In genomic region chr22:35276019-35276418, GRCh38 we compare ENCODE assay signal across 2 cellular contexts.
TF ChIP-seq lines count a peak whose summit lies in the region.

No MANE protein-coding gene starts in this region.

TF ChIP-seq in IMR-90, 13 proteins besides CTCF, POLR2A, EP300 and RAD21 (continued from another document):
- no peak for TF ChIP-seq USF2 (IDR thresholded peaks at IDR 0.05; ENCODE audit: low read depth, low read length)
- TF ChIP-seq RFX5 (IDR thresholded peaks at IDR 0.05; ENCODE audit: low read depth, low read length), result no peak
- TF ChIP-seq, protein P1, sequence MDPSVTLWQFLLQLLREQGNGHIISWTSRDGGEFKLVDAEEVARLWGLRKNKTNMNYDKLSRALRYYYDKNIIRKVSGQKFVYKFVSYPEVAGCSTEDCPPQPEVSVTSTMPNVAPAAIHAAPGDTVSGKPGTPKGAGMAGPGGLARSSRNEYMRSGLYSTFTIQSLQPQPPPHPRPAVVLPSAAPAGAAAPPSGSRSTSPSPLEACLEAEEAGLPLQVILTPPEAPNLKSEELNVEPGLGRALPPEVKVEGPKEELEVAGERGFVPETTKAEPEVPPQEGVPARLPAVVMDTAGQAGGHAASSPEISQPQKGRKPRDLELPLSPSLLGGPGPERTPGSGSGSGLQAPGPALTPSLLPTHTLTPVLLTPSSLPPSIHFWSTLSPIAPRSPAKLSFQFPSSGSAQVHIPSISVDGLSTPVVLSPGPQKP (IDR thresholded peaks at IDR 0.05; ENCODE audit: borderline replicate concordance, low read depth, low read length), result no peak
- no peak for TF ChIP-seq CEBPB (IDR thresholded peaks at IDR 0.05; ENCODE audit: low read depth, low read length)
- TF ChIP-seq CHD1 (IDR thresholded peaks at IDR 0.05; ENCODE audit: low read depth, low read length), result no peak
- no peak for TF ChIP-seq NFE2L2 (IDR thresholded peaks at IDR 0.05; ENCODE audit: low read depth, low read length)
- no peak for TF ChIP-seq RCOR1 (IDR thresholded peaks at IDR 0.05; ENCODE audit: insufficient replicate concordance, low read length)
- TF ChIP-seq MAZ (IDR thresholded peaks at IDR 0.05; ENCODE audit: borderline replicate concordance, low read depth, low read length), result no peak
- no peak for TF ChIP-seq MAFK (IDR thresholded peaks at IDR 0.05; ENCODE audit: low read depth, low read length)

TF ChIP-seq in GM23338, 12 proteins besides CTCF, POLR2A, EP300 and RAD21 (continued from another document):
- TF ChIP-seq REST (IDR thresholded peaks at IDR 0.05; ENCODE audit: unreplicated experiment), result no peak
- TF ChIP-seq CREB1 (CRISPR knock-in tag; IDR thresholded peaks at IDR 0.05; ENCODE audit: low read depth), result no peak
- TF ChIP-seq NANOG (IDR thresholded peaks at IDR 0.05; ENCODE audit: borderline replicate concordance), result no peak
- TF ChIP-seq ZNF114 (CRISPR knock-in tag; IDR thresholded peaks at IDR 0.05), result no peak
TF ChIP-seq in GM23338: peak in this region for 0.
